Comparison of ENCODE assay signal across 28 cellular contexts in genomic region chr18:1542230-1542774, GRCh38.
"Had no signal": no experiment of that assay in that cellular context is flagged by ENCODE, and none has a peak within 500 bp of the region (broad histone marks: within the 10 kb centered on the region; RNA-seq: fewer than 3 reads in every experiment).

No MANE protein-coding gene starts in this region.

- H3K9me3 Mint-ChIP-seq: activated CD4-positive, alpha-beta memory T cell treated with anti-CD3 and anti-CD28 coated beads, Interleukin-2, amount 10 ng/mL, durations not matched to agents 7 days and 5 days; activated CD4-positive, alpha-beta T cell treated with anti-CD3 and anti-CD28 coated beads, Interleukin-2, amount 10 ng/mL, durations not matched to agents 24 days and 14 days; activated naive CD4-positive, alpha-beta T cell treated with anti-CD3 and anti-CD28 coated beads, Interleukin-2, amount 10 ng/mL, durations not matched to agents 7 days and 5 days; activated T-cell treated with anti-CD3 and anti-CD28 coated beads, Interleukin-2, amount 50 U/mL, for 24 hours; brain had no signal

- H3K27ac ChIP-seq: ascending aorta, breast epithelium, cardiac muscle cell, colonic mucosa, epithelial cell of prostate, esophagus squamous epithelium, gastroesophageal sphincter had no signal

- H3K4me3 Mint-ChIP-seq: activated CD4-positive, alpha-beta memory T cell treated with anti-CD3 and anti-CD28 coated beads, Interleukin-2, amount 10 ng/mL, durations not matched to agents 7 days and 5 days; activated CD4-positive, alpha-beta T cell treated with anti-CD3 and anti-CD28 coated beads for 36 hours; activated CD4-positive, alpha-beta T cell treated with anti-CD3 and anti-CD28 coated beads, Interleukin-2, amount 10 ng/mL, durations not matched to agents 24 days and 14 days; activated naive CD4-positive, alpha-beta T cell treated with anti-CD3 and anti-CD28 coated beads, Interleukin-2, amount 10 ng/mL, durations not matched to agents 7 days and 5 days; activated naive CD8-positive, alpha-beta T cell treated with anti-CD3 and anti-CD28 coated beads, Interleukin-2, amount 10 ng/mL, durations not matched to agents 7 days and 5 days; activated T-cell treated with anti-CD3 and anti-CD28 coated beads, Interleukin-2, amount 50 U/mL, for 24 hours; activated T-cell treated with anti-CD3 and anti-CD28 coated beads, Interleukin-2, amount 50 U/mL, for 72 hours; brain had no signal

- ATAC-seq: activated CD4-positive, alpha-beta T cell treated with anti-CD3 and anti-CD28 coated beads for 36 hours; activated T-cell treated with anti-CD3 and anti-CD28 coated beads, Interleukin-2, amount 50 U/mL, for 72 hours; gastroesophageal sphincter had no signal

- H3K27ac Mint-ChIP-seq: activated CD4-positive, alpha-beta memory T cell treated with anti-CD3 and anti-CD28 coated beads, Interleukin-2, amount 10 ng/mL, durations not matched to agents 7 days and 5 days; activated CD4-positive, alpha-beta T cell treated with anti-CD3 and anti-CD28 coated beads for 36 hours; activated CD4-positive, alpha-beta T cell treated with anti-CD3 and anti-CD28 coated beads, Interleukin-2, amount 10 ng/mL, durations not matched to agents 24 days and 14 days; activated naive CD4-positive, alpha-beta T cell treated with anti-CD3 and anti-CD28 coated beads, Interleukin-2, amount 10 ng/mL, durations not matched to agents 7 days and 5 days; activated naive CD4-positive, alpha-beta T cell treated with anti-CD3 and anti-CD28 coated beads, Interleukin-2, amount 50 U/mL, for 72 hours; activated naive CD8-positive, alpha-beta T cell treated with anti-CD3 and anti-CD28 coated beads, Interleukin-2, amount 10 ng/mL, durations not matched to agents 7 days and 5 days; activated T-cell treated with anti-CD3 and anti-CD28 coated beads, Interleukin-2, amount 50 U/mL, for 24 hours; activated T-cell treated with anti-CD3 and anti-CD28 coated beads, Interleukin-2, amount 50 U/mL, for 72 hours; brain had no signal

- DNase-seq: activated CD4-positive, alpha-beta memory T cell treated with anti-CD3 and anti-CD28 coated beads, Interleukin-2, amount 10 ng/mL, durations not matched to agents 7 days and 5 days; activated CD4-positive, alpha-beta T cell treated with anti-CD3 and anti-CD28 coated beads for 36 hours; activated CD4-positive, alpha-beta T cell treated with anti-CD3 and anti-CD28 coated beads, Interleukin-2, amount 10 ng/mL, durations not matched to agents 24 days and 14 days; activated CD4-positive, alpha-beta T cell treated with anti-CD3 and anti-CD28 coated beads, Interleukin-2, amount 50 U/mL, for 4 hours; activated CD4-positive, CD25-positive, alpha-beta regulatory T cell; activated CD4-positive, CD25-positive, alpha-beta regulatory T cell treated with anti-CD3 and anti-CD28 coated beads, Interleukin-2, amount 50 U/mL, for 72 hours; activated CD8-positive, alpha-beta memory T cell treated with anti-CD3 and anti-CD28 coated beads, Interleukin-2, amount 50 U/mL, for 48 hours; activated gamma-delta T cell; activated naive CD4-positive, alpha-beta T cell; activated naive CD4-positive, alpha-beta T cell treated with anti-CD3 and anti-CD28 coated beads, Interleukin-2, amount 10 ng/mL, durations not matched to agents 7 days and 5 days; activated naive CD8-positive, alpha-beta T cell treated with anti-CD3 and anti-CD28 coated beads, Interleukin-2, amount 10 ng/mL, durations not matched to agents 7 days and 5 days; activated T-cell treated with anti-CD3 and anti-CD28 coated beads for 4 hours; activated T-cell treated with anti-CD3 and anti-CD28 coated beads, Interleukin-2, amount 50 U/mL, for 24 hours; activated T-cell treated with anti-CD3 and anti-CD28 coated beads, Interleukin-2, amount 50 U/mL, for 72 hours; central memory CD4-positive, alpha-beta T cell; cerebellar nuclear complex; colonic mucosa; effector CD8-positive, alpha-beta T cell; esophagus squamous epithelium; foreskin melanocyte; hippocampal formation had no signal

- H3K27me3 Mint-ChIP-seq: activated CD4-positive, alpha-beta memory T cell treated with anti-CD3 and anti-CD28 coated beads, Interleukin-2, amount 10 ng/mL, durations not matched to agents 7 days and 5 days; activated CD4-positive, alpha-beta T cell treated with anti-CD3 and anti-CD28 coated beads, Interleukin-2, amount 10 ng/mL, durations not matched to agents 24 days and 14 days; activated naive CD4-positive, alpha-beta T cell treated with anti-CD3 and anti-CD28 coated beads, Interleukin-2, amount 10 ng/mL, durations not matched to agents 7 days and 5 days; activated naive CD8-positive, alpha-beta T cell treated with anti-CD3 and anti-CD28 coated beads, Interleukin-2, amount 10 ng/mL, durations not matched to agents 7 days and 5 days; activated T-cell treated with anti-CD3 and anti-CD28 coated beads, Interleukin-2, amount 50 U/mL, for 24 hours; brain had no signal

- H3K4me3 ChIP-seq: ascending aorta, breast epithelium, cardiac muscle cell, colonic mucosa, esophagus squamous epithelium, gastroesophageal sphincter had no signal

- H3K9me3 ChIP-seq: ascending aorta, breast epithelium, colonic mucosa, esophagus squamous epithelium, gastroesophageal sphincter had no signal

- H3K36me3 Mint-ChIP-seq: activated naive CD4-positive, alpha-beta T cell treated with anti-CD3 and anti-CD28 coated beads, Interleukin-2, amount 10 ng/mL, durations not matched to agents 7 days and 5 days; activated naive CD4-positive, alpha-beta T cell treated with anti-CD3 and anti-CD28 coated beads, Interleukin-2, amount 50 U/mL, for 72 hours; activated naive CD8-positive, alpha-beta T cell treated with anti-CD3 and anti-CD28 coated beads, Interleukin-2, amount 10 ng/mL, durations not matched to agents 7 days and 5 days; brain had no signal

- H3K4me1 Mint-ChIP-seq: activated CD4-positive, alpha-beta memory T cell treated with anti-CD3 and anti-CD28 coated beads, Interleukin-2, amount 10 ng/mL, durations not matched to agents 7 days and 5 days; activated CD4-positive, alpha-beta T cell treated with anti-CD3 and anti-CD28 coated beads for 36 hours; activated CD4-positive, alpha-beta T cell treated with anti-CD3 and anti-CD28 coated beads, Interleukin-2, amount 10 ng/mL, durations not matched to agents 24 days and 14 days; activated naive CD4-positive, alpha-beta T cell treated with anti-CD3 and anti-CD28 coated beads, Interleukin-2, amount 10 ng/mL, durations not matched to agents 7 days and 5 days; activated naive CD8-positive, alpha-beta T cell treated with anti-CD3 and anti-CD28 coated beads, Interleukin-2, amount 10 ng/mL, durations not matched to agents 7 days and 5 days; brain had no signal

- H3K27me3 ChIP-seq: ascending aorta, breast epithelium, cardiac muscle cell, colonic mucosa, esophagus squamous epithelium, gastroesophageal sphincter had no signal

- H3K36me3 ChIP-seq: ascending aorta, breast epithelium, cardiac muscle cell, colonic mucosa, esophagus squamous epithelium, gastroesophageal sphincter had no signal

- H3K4me1 ChIP-seq: ascending aorta, breast epithelium, colonic mucosa, esophagus squamous epithelium, gastroesophageal sphincter had no signal
